ENCODE assay signal across 7 cellular contexts in genomic region chr9:105284463-105284862, GRCh38.
"Had no signal": no experiment of that assay in that cellular context is flagged by ENCODE, and none has a peak within 500 bp of the region (broad histone marks: within the 10 kb centered on the region; RNA-seq: fewer than 3 reads in every experiment).

No MANE protein-coding gene starts in this region.

- FAIRE-seq: G401.6, GM12891, GM12892, GM18507, GM19239 had no signal

- DNase-seq: GDM1, GF-D8 had no signal
